ENCODE assay signal across 8 cellular contexts in genomic region chr2:27133905-27134780, GRCh38. TPM values are rescaled to one million over a fixed set of nuclear protein-coding genes. Genes with fewer than 3 reads are reported as not detected.
DNase-seq lines count a peak whose midpoint lies in the region; ATAC-seq, FAIRE-seq and TF ChIP-seq lines count a peak whose summit lies in the region.

PREB (minus strand) TSS chr2:27134636; CDS start chr2:27134421, 215 bp downstream.

- H3K27ac ChIP-seq in colonic mucosa, result peak within 1 kb of the TSS; percentile 86

- no peaks in the 10 kb centered on the region for H3K27me3 ChIP-seq in BE2C
- no peaks in the 10 kb centered on the region for H3K27me3 ChIP-seq in colonic mucosa

- H3K4me1 ChIP-seq in BE2C, result no peaks in the 10 kb centered on the region; the same call in 1 of the 2 replicates
- H3K4me1 ChIP-seq in colonic mucosa, result no peaks in the 10 kb centered on the region

- TF ChIP-seq CTCF in BE2C (IDR thresholded peaks at IDR 0.05; ENCODE audit: low read depth, low read length) (peak; percentile 48), colonic mucosa (IDR thresholded peaks at IDR 0.05) (no peak)

- H3K4me3 ChIP-seq in BE2C (ENCODE audit: low read depth, low read length) (peak within 1 kb of the TSS; percentile 95), colonic mucosa (peak within 1 kb of the TSS; percentile 94)

- DNase-seq in BE2C (peak; percentile 99), GM19239 (ENCODE audit: insufficient read length, low spot score) (peak; percentile 98), NCI-H526 (lab: John Stamatoyannopoulos, UW) (peak; percentile 84 to 97), colonic mucosa (peak; percentile 97), left colon (peak; percentile 96 to 99)
- DNase-seq in activated CD4-positive, alpha-beta T cell treated with anti-CD3 and anti-CD28 coated beads for 48 hours, result peak; percentile 99
- peak; percentile 97 for DNase-seq in stimulated activated CD4-positive, alpha-beta T cell treated with anti-CD3 and anti-CD28 coated beads, Interleukin-1b, Interleukin-23, amount 100 ng/mL, for 48 hours

- intact Hi-C loops in colonic mucosa (cut with DNase I) (no loop called here), left colon (cut with DNase I, micrococcal nuclease) (no loop called here)

- H3K9me3 ChIP-seq in BE2C (no peaks in the 10 kb centered on the region), colonic mucosa (no peaks in the 10 kb centered on the region)

- H3K9ac ChIP-seq in colonic mucosa (ENCODE audit: low read depth in 2 of 2, low read length in 2 of 2), result peak within 1 kb of the TSS; percentile 91 to 99

- ATAC-seq in HG03457 (IDR thresholded peaks at IDR 0.05; ENCODE audit: unreplicated experiment) (peak; percentile 59), left colon (peak; percentile 97)

- H3K36me3 ChIP-seq in BE2C (peaks cover 24% of the 10 kb centered on the region), colonic mucosa (no peaks in the 10 kb centered on the region)

- FAIRE-seq in GM19239 (lab: Jason Lieb, UNC), result peak; percentile 78

RNA-seq across cellular contexts. Expression of gene PREB, which starts in this region (rescaled TPM):
- 119 TPM for polyA plus RNA-seq in BE2C (2012; ENCODE audit: insufficient read depth, insufficient read length, low read depth)
- total RNA-seq in colonic mucosa, result 10 to 100 TPM; 42.7 to 72.1 TPM
- 10 to 100 TPM; 40.8 to 44.7 TPM for total RNA-seq in left colon

Comparison
In these comparisons a context has a peak if more than half of its experiments do, and no peak if none do; other contexts are left out.
1. Peak in every context shown above with its lines: DNase-seq, ATAC-seq, H3K4me3 ChIP-seq and H3K27ac ChIP-seq.